In the genomic region with DNA sequence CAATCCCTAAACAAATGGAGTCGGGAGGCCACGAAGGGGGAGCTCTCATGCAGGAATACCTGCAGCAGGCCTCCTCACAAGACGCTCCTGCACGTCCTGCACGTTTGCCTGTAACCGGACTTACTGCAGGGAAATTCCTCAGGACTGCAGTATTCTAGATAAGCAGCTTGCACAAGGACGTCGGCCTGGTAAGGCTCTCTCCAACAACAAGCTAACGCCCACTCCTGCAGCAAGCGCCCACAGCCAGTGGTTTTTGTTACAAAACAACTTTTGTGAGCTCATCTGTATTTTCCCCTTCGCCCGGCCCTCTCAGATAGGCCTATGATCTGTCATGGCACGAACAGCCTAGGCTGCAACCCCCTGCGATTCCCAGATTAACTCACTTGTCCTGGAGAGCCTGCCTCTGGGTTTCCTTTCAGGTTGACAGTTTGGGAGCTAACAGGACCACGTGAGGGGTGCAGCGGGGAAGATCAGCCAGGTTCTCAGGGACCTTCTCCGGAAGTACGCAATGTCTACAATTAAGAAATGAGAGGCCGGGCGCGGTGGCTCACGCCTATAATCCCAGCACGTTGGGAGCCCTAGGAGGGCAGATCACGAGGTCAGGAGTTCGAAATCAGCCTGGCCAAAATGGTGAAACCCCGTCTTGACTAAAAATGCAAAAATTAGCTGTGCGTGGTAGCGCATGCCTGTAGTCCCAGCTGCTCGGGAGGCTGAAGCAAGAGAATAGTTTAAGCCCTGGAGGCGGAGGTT, we compare ENCODE assay signal across 9 cellular contexts. TPM values are rescaled to one million over a fixed set of nuclear protein-coding genes. Genes with fewer than 3 reads are reported as not detected.
DNase-seq lines count a peak whose midpoint lies in the region; ATAC-seq and TF ChIP-seq lines count a peak whose summit lies in the region.
"Had no signal": no experiment of that assay in that cellular context is flagged by ENCODE, and none has a peak within 500 bp of the region (broad histone marks: within the 10 kb centered on the region; RNA-seq: fewer than 3 reads in every experiment).

No MANE protein-coding gene starts in this region.

- no peaks in the 10 kb centered on the region for H3K9me3 ChIP-seq in CD8-positive, alpha-beta memory T cell (ENCODE audit: low read length)
- H3K9me3 ChIP-seq in MG63: no peaks in the 10 kb centered on the region

- TF ChIP-seq CTCF in activated CD8-positive, alpha-beta T cell treated with anti-CD3 and anti-CD28 coated beads for 36 hours (IDR thresholded peaks at IDR 0.05): no peak
- TF ChIP-seq CTCF in epithelial cell of esophagus (IDR thresholded peaks at IDR 0.05; ENCODE audit: insufficient read depth, low read depth, low read length, missing control alignments): no peak

- H3K4me1 ChIP-seq in CD8-positive, alpha-beta memory T cell (ENCODE audit: insufficient read depth, low read length): peaks cover 30% of the 10 kb centered on the region

- no peaks in the 10 kb centered on the region for H3K27me3 Mint-ChIP-seq in CD8-positive, alpha-beta memory T cell
- H3K27me3 Mint-ChIP-seq in activated CD8-positive, alpha-beta T cell treated with anti-CD3 and anti-CD28 coated beads for 36 hours: no peaks in the 10 kb centered on the region
- no peaks in the 10 kb centered on the region for H3K27me3 Mint-ChIP-seq in naive B cell

- H3K36me3 ChIP-seq in CD8-positive, alpha-beta memory T cell (ENCODE audit: insufficient read depth, low read length): peaks cover 4% of the 10 kb centered on the region
- H3K36me3 ChIP-seq in MG63: peaks cover 8% of the 10 kb centered on the region

- H3K9me3 Mint-ChIP-seq in CD8-positive, alpha-beta memory T cell: peaks cover 0 to 4% (median 0%) of the 10 kb centered on the region in 5 donors
- H3K9me3 Mint-ChIP-seq in activated CD8-positive, alpha-beta T cell treated with anti-CD3 and anti-CD28 coated beads for 36 hours: no peaks in the 10 kb centered on the region
- H3K9me3 Mint-ChIP-seq in naive B cell: no peaks in the 10 kb centered on the region

- peak; percentile 9 for ATAC-seq in activated CD8-positive, alpha-beta T cell treated with anti-CD3 and anti-CD28 coated beads for 36 hours
- ATAC-seq in naive B cell (ENCODE audit: low read depth in 2 of 2): no peak

- H3K27ac Mint-ChIP-seq in CD8-positive, alpha-beta memory T cell: peak overlapping the region; percentile 97 to 100 (median 98)
- peak overlapping the region; percentile 95 for H3K27ac Mint-ChIP-seq in activated CD8-positive, alpha-beta T cell treated with anti-CD3 and anti-CD28 coated beads for 36 hours
- H3K27ac Mint-ChIP-seq in naive B cell: peak overlapping the region; percentile 96 to 99 (median 98)

- POLR2A ChIA-PET in CD8-positive, alpha-beta memory T cell (lab: Charles Lee): interaction anchor here (0.6 to 4.0 kb wide), 8 partner anchors 12 to 295 kb away, joined by 3 to 101 read pairs (median 5); partner anchors contain the start of gene AURKAIP1
- POLR2A ChIA-PET in activated CD8-positive, alpha-beta T cell treated with anti-CD3 and anti-CD28 coated beads for 36 hours (lab: Charles Lee): interaction anchor here (0.8 to 8.4 kb wide), 10 partner anchors 11 to 55 kb away, joined by 3 to 46 read pairs (median 3); partner anchors contain the start of gene MMP23B

- peak overlapping the region; percentile 95 for H3K4me3 ChIP-seq in CD8-positive, alpha-beta memory T cell (ENCODE audit: low read length)
- H3K4me3 ChIP-seq in MG63 (peak overlapping the region; percentile 100), epithelial cell of esophagus (ENCODE audit: low read length) (peak overlapping the region; percentile 85)

- H3K4me1 Mint-ChIP-seq in CD8-positive, alpha-beta memory T cell: peaks cover 21 to 37% (median 22%) of the 10 kb centered on the region in 3 donors
- peaks cover 17% of the 10 kb centered on the region for H3K4me1 Mint-ChIP-seq in activated CD8-positive, alpha-beta T cell treated with anti-CD3 and anti-CD28 coated beads for 36 hours (ENCODE audit: low read depth)
- H3K4me1 Mint-ChIP-seq in naive B cell: peaks cover 24 to 37% (median 27%) of the 10 kb centered on the region in 3 donors

- H3K36me3 Mint-ChIP-seq in CD8-positive, alpha-beta memory T cell: peaks cover 0 to 21% (median 0%) of the 10 kb centered on the region in 3 donors
- peaks cover 18% of the 10 kb centered on the region for H3K36me3 Mint-ChIP-seq in activated CD8-positive, alpha-beta T cell treated with anti-CD3 and anti-CD28 coated beads for 36 hours (ENCODE audit: low read depth)
- H3K36me3 Mint-ChIP-seq in naive B cell: no peaks in the 10 kb centered on the region

- DNase-seq in CD8-positive, alpha-beta memory T cell: peak in 4 of 5 donors; percentile 50 to 78 (median 62)
- no peak for DNase-seq in MG63
- peak; percentile 86 for DNase-seq in activated CD8-positive, alpha-beta T cell treated with anti-CD3 and anti-CD28 coated beads for 36 hours
- peak; percentile 73 for DNase-seq in epithelial cell of esophagus (ENCODE audit: low read depth)
- DNase-seq in naive B cell: no peak
- DNase-seq in superior temporal gyrus (ENCODE audit: extremely low spot score): peak; percentile 38
- no peak for DNase-seq in DMS153 treated with DMSO at 0.1 percent for 48 hours (lab: John Stamatoyannopoulos, UW; ENCODE audit: unreplicated experiment)
- DNase-seq in islet precursor cell: no peak

- intact Hi-C loops in activated CD8-positive, alpha-beta T cell treated with anti-CD3 and anti-CD28 coated beads for 36 hours (cut with micrococcal nuclease): no loop called here

- H3K27ac ChIP-seq in CD8-positive, alpha-beta memory T cell (ENCODE audit: low read depth, low read length): peak overlapping the region; percentile 99

- CTCF ChIA-PET in CD8-positive, alpha-beta memory T cell (lab: Charles Lee): interaction anchor here (0.7 to 3.0 kb wide), 6 partner anchors 15 to 430 kb away, joined by 3 to 29 read pairs (median 4); no protein-coding TSS in a partner anchor
- CTCF ChIA-PET in activated CD8-positive, alpha-beta T cell treated with anti-CD3 and anti-CD28 coated beads for 36 hours (lab: Charles Lee): interaction anchor here (2.1 to 2.8 kb wide), 4 partner anchors 16 to 64 kb away, joined by 5 to 10 read pairs (median 8); no protein-coding TSS in a partner anchor

- H3K27me3 ChIP-seq in CD8-positive, alpha-beta memory T cell (ENCODE audit: insufficient read depth, low read length, poor library complexity, severe bottlenecking): no peaks in the 10 kb centered on the region
- no peaks in the 10 kb centered on the region for H3K27me3 ChIP-seq in MG63

- peak overlapping the region; percentile 91 to 98 (median 93) for H3K4me3 Mint-ChIP-seq in CD8-positive, alpha-beta memory T cell
- H3K4me3 Mint-ChIP-seq in activated CD8-positive, alpha-beta T cell treated with anti-CD3 and anti-CD28 coated beads for 36 hours: peak overlapping the region; percentile 96
- peak overlapping the region; percentile 90 to 98 (median 95) for H3K4me3 Mint-ChIP-seq in naive B cell

RNA-seq across cellular contexts. Expression of gene MIB2, which starts 0.9 kb away (rescaled TPM):
- total RNA-seq in CD8-positive, alpha-beta memory T cell: 10 to 100 TPM; 45.7 to 46.6 TPM
- polyA plus RNA-seq in CD8-positive, alpha-beta memory T cell: 40.4 TPM
- 26.4 and 66.8 TPM in 2 replicates for total RNA-seq in MG63 (2014; rRNA removed; shearing (Covaris generic); ENCODE audit: low replicate concordance)
- 10 to 100 TPM; 40.1 to 41.3 TPM for total RNA-seq in activated CD8-positive, alpha-beta T cell treated with anti-CD3 and anti-CD28 coated beads for 36 hours
- polyA plus RNA-seq in naive B cell (ENCODE audit: low read depth in 6 of 6): 10 to 100 TPM; 11.0 to 20.6 (median 13.1) TPM

RNA-seq across cellular contexts. Expression of gene FNDC10, which starts 14.4 kb away (rescaled TPM):
- 1 to 10 TPM; 2.9 to 3.1 TPM for total RNA-seq in CD8-positive, alpha-beta memory T cell
- polyA plus RNA-seq in CD8-positive, alpha-beta memory T cell: 1.1 TPM
- total RNA-seq in MG63 (2014; rRNA removed; shearing (Covaris generic); ENCODE audit: low replicate concordance): 4.0 and 8.7 TPM in 2 replicates
- total RNA-seq in activated CD8-positive, alpha-beta T cell treated with anti-CD3 and anti-CD28 coated beads for 36 hours: 1 to 10 TPM; 2.8 to 3.6 TPM
- under 1 TPM in 3 of 6 donors, not detected in 3; 0.13 to 0.75 (median 0.19) TPM for polyA plus RNA-seq in naive B cell (ENCODE audit: low read depth in 6 of 6)

RNA-seq across cellular contexts. Expression of gene MMP23B, which starts 17.6 kb away (rescaled TPM):
- 1 to 10 TPM; 2.1 to 2.9 TPM for total RNA-seq in CD8-positive, alpha-beta memory T cell
- polyA plus RNA-seq in CD8-positive, alpha-beta memory T cell: 3.4 TPM
- total RNA-seq in MG63 (2014; rRNA removed; shearing (Covaris generic); ENCODE audit: low replicate concordance): 1.6 TPM in 1 of 2 replicates, not detected in the other
- 1 to 10 TPM; 3.3 to 4.0 TPM for total RNA-seq in activated CD8-positive, alpha-beta T cell treated with anti-CD3 and anti-CD28 coated beads for 36 hours
- polyA plus RNA-seq in naive B cell (ENCODE audit: low read depth in 6 of 6): under 1 TPM in 4 of 6 donors, not detected in 2; 0.35 to 0.74 (median 0.53) TPM
- total RNA-seq: HT1080 had no signal

RNA-seq across cellular contexts. Expression of gene SSU72, which starts 39.7 kb away (rescaled TPM):
- 100 to 1,000 TPM; 123 to 128 TPM for total RNA-seq in CD8-positive, alpha-beta memory T cell
- polyA plus RNA-seq in CD8-positive, alpha-beta memory T cell: 231 TPM
- total RNA-seq in MG63 (2014; rRNA removed; shearing (Covaris generic); ENCODE audit: low replicate concordance): 168 and 203 TPM in 2 replicates
- 100 to 1,000 TPM; 111 to 113 TPM for total RNA-seq in activated CD8-positive, alpha-beta T cell treated with anti-CD3 and anti-CD28 coated beads for 36 hours
- polyA plus RNA-seq in naive B cell (ENCODE audit: low read depth in 6 of 6): 100 to 1,000 TPM; 165 to 257 (median 213) TPM

RNA-seq across cellular contexts. Expression of gene CDK11B, which starts 44.4 kb away (rescaled TPM):
- 10 to 100 TPM; 42.2 to 45.6 TPM for total RNA-seq in CD8-positive, alpha-beta memory T cell
- polyA plus RNA-seq in CD8-positive, alpha-beta memory T cell: 18.3 TPM
- total RNA-seq in MG63 (2014; rRNA removed; shearing (Covaris generic); ENCODE audit: low replicate concordance): 4.5 and 12.8 TPM in 2 replicates
- total RNA-seq in activated CD8-positive, alpha-beta T cell treated with anti-CD3 and anti-CD28 coated beads for 36 hours: 10 to 100 TPM; 29.4 to 32.0 TPM
- polyA plus RNA-seq in naive B cell (ENCODE audit: low read depth in 6 of 6): 10 to 100 TPM in 1 of 6 donors, 1 to 10 TPM in 5; 2.2 to 17.5 (median 8.4) TPM

Comparison
In these comparisons a context has a peak if more than half of its experiments do, and no peak if none do; other contexts are left out.
1. DNase-seq: peak in CD8-positive, alpha-beta memory T cell (4 of 5), activated CD8-positive, alpha-beta T cell treated with anti-CD3 and anti-CD28 coated beads for 36 hours (single experiment), epithelial cell of esophagus (single experiment) and superior temporal gyrus (single experiment); none in MG63 (single experiment), naive B cell (single experiment), DMS153 treated with DMSO at 0.1 percent for 48 hours (single experiment) and islet precursor cell (single experiment).
2. Peak in every context shown above with its lines, with median percentiles within 50 percentile points of each other: H3K4me3 ChIP-seq, H3K27ac Mint-ChIP-seq and H3K4me3 Mint-ChIP-seq.